27 cellular contexts compared by ENCODE assay signal in genomic region chr4:114538012-114538617, GRCh38.
"Had no signal": no experiment of that assay in that cellular context is flagged by ENCODE, and none has a peak within 500 bp of the region (broad histone marks: within the 10 kb centered on the region; RNA-seq: fewer than 3 reads in every experiment).

No MANE protein-coding gene starts in this region.

- H3K4me3 ChIP-seq: Peyer's patch had no signal

- H3K9me3 ChIP-seq: Peyer's patch had no signal

- H3K27me3 ChIP-seq: brain microvascular endothelial cell, Peyer's patch had no signal

- H3K4me1 ChIP-seq: Peyer's patch had no signal

- H3K27me3 Mint-ChIP-seq: activated B cell treated with CpG ODN at 0.5 μM for 24 hours; activated CD4-positive, alpha-beta memory T cell treated with anti-CD3 and anti-CD28 coated beads, Interleukin-2, amount 10 ng/mL, durations not matched to agents 7 days and 5 days; activated naive CD8-positive, alpha-beta T cell; T-cell had no signal

- H3K4me1 Mint-ChIP-seq: activated B cell treated with CpG ODN at 0.5 μM for 24 hours; activated CD4-positive, alpha-beta memory T cell treated with anti-CD3 and anti-CD28 coated beads, Interleukin-2, amount 10 ng/mL, durations not matched to agents 7 days and 5 days; T-cell had no signal

- H3K9me3 Mint-ChIP-seq: activated CD4-positive, alpha-beta memory T cell treated with anti-CD3 and anti-CD28 coated beads, Interleukin-2, amount 10 ng/mL, durations not matched to agents 7 days and 5 days had no signal

- H3K27ac Mint-ChIP-seq: activated B cell treated with CpG ODN at 0.5 μM for 24 hours; activated CD4-positive, alpha-beta memory T cell treated with anti-CD3 and anti-CD28 coated beads, Interleukin-2, amount 10 ng/mL, durations not matched to agents 7 days and 5 days; activated naive CD8-positive, alpha-beta T cell; T-cell had no signal

- DNase-seq: activated B cell treated with CpG ODN at 0.5 μM for 24 hours; activated CD4-positive, alpha-beta memory T cell treated with anti-CD3 and anti-CD28 coated beads, Interleukin-2, amount 10 ng/mL, durations not matched to agents 7 days and 5 days; activated CD4-positive, alpha-beta T cell treated with anti-CD3 and anti-CD28 coated beads for 1 hour; activated CD4-positive, alpha-beta T cell treated with anti-CD3 and anti-CD28 coated beads, Interleukin-2, amount 50 U/mL, for 1 hour; activated effector memory CD4-positive, alpha-beta T cell treated with Interleukin-2 at 50 U/mL for 16 hours; activated naive CD4-positive, alpha-beta T cell; activated T-cell treated with anti-CD3 and anti-CD28 coated beads for 4 hours; amygdala; brain microvascular endothelial cell; cerebellar nuclear complex; IMR-90; Kasumi-1; NCI-H1092; NCI-H1417; NCI-H2029; NCI-H2107; NCI-H2171 treated with DMSO at 0.1 percent for 48 hours; NCI-H226; NCI-H526; NK-92 treated with Interleukin-12 subunit alpha and Interleukin-12 subunit beta, amount 100 ng/mL, for 24 hours; Peyer's patch; SHP77 treated with DMSO at 0.1 percent for 48 hours; T-cell; T-helper 2 cell; T1000 had no signal

- H3K4me3 Mint-ChIP-seq: activated B cell treated with CpG ODN at 0.5 μM for 24 hours; activated CD4-positive, alpha-beta memory T cell treated with anti-CD3 and anti-CD28 coated beads, Interleukin-2, amount 10 ng/mL, durations not matched to agents 7 days and 5 days; activated naive CD8-positive, alpha-beta T cell; T-cell had no signal

- H3K36me3 ChIP-seq: brain microvascular endothelial cell, Peyer's patch had no signal

- H3K27ac ChIP-seq: brain microvascular endothelial cell, Peyer's patch had no signal

- FAIRE-seq: TTC549 had no signal
